ENCODE assay signal across 15 cellular contexts in the genomic region with DNA sequence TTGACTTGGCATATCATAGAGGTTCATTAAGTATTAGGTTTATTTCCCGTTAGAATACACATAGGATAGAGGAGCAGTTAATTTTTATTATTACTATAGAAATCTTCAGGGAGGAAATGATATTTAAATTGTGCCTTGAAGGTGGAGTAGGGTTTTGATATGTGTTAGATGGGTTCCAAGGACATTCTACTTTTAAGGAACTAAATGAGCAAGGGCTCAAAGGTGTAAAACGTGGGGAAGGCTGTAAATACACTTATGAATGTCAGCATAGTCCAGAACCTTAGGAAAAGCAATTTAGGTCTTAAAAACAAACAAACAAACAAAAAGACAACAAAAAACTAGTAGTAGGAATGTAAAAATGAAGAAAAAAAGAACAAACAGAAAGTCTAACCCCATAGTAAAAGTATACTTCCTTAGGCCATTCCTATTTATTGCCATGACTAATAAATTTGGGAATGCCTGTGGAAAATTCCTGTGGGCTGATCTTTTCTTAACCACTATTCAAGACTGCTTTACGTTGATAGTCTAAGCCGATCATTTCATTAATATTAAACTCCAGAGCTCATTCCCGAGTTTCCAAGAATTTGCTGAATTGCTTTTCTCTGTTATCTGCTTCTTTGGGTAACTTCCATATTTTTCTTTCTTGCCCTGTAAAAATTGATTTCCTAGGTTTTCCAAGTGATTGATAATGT.
DNase-seq lines count a peak whose midpoint lies in the region; ATAC-seq and TF ChIP-seq lines count a peak whose summit lies in the region.
"Had no signal": no experiment of that assay in that cellular context is flagged by ENCODE, and none has a peak within 500 bp of the region (broad histone marks: within the 10 kb centered on the region; RNA-seq: fewer than 3 reads in every experiment).

No MANE protein-coding gene starts in this region.

- H3K4me3 Mint-ChIP-seq in MCF 10A (ENCODE audit: unreplicated experiment): no peak overlapping the region
- H3K4me3 Mint-ChIP-seq: T-cell had no signal

- peak overlapping the region in 1 of 2 donors; percentile 67 for H3K27ac ChIP-seq in breast epithelium
- peak overlapping the region; percentile 45 for H3K27ac ChIP-seq in brain microvascular endothelial cell
- H3K27ac ChIP-seq in heart left ventricle: peak overlapping the region in 4 of 12 donors; percentile 17 to 35 (median 30)
- H3K27ac ChIP-seq: 22Rv1, KMS-11 had no signal

- CTCF ChIA-PET in MCF 10A (lab: Yijun Ruan, JAX): no interaction called here

- no peaks in the 10 kb centered on the region for H3K36me3 ChIP-seq in breast epithelium
- no peaks in the 10 kb centered on the region for H3K36me3 ChIP-seq in brain microvascular endothelial cell (replicated peaks)
- no peaks in the 10 kb centered on the region for H3K36me3 ChIP-seq in heart left ventricle
- H3K36me3 ChIP-seq: stomach had no signal

- peaks cover 13% of the 10 kb centered on the region for H3K4me1 Mint-ChIP-seq in MCF 10A (ENCODE audit: insufficient read depth, unreplicated experiment)
- H3K4me1 Mint-ChIP-seq: T-cell had no signal

- TF ChIP-seq POLR2A in breast epithelium (IDR thresholded peaks at IDR 0.05) (no peak), heart left ventricle (IDR thresholded peaks at IDR 0.05) (no peak)

- no peaks in the 10 kb centered on the region for H3K36me3 Mint-ChIP-seq in MCF 10A (ENCODE audit: insufficient read depth, unreplicated experiment)
- H3K36me3 Mint-ChIP-seq: T-cell had no signal

- no peaks in the 10 kb centered on the region for H3K27me3 Mint-ChIP-seq in MCF 10A (ENCODE audit: insufficient read depth, unreplicated experiment)
- H3K27me3 Mint-ChIP-seq: T-cell had no signal

- H3K4me1 ChIP-seq in breast epithelium (no peaks in the 10 kb centered on the region), heart left ventricle (peaks cover 0 to 11% (median 0%) of the 10 kb centered on the region in 12 donors)

- 74 to 83% (median 78%) methylated on average over 5 of the region's 5 CpGs for WGBS in heart left ventricle, 4 donors

- DNase-seq in MCF 10A (ENCODE audit: unreplicated experiment) (peak; percentile 28), breast epithelium (ENCODE audit: low spot score in 2 of 2) (no peak), brain microvascular endothelial cell (peak; percentile 62), left kidney (ENCODE audit: low read depth, low spot score) (peak; percentile 11), NCI-H748 (lab: John Stamatoyannopoulos, UW; ENCODE audit: unreplicated experiment) (no peak), HuH-7.5 (ENCODE audit: low spot score) (no peak), heart left ventricle (no peak)
- DNase-seq: activated CD8-positive, alpha-beta memory T cell treated with anti-CD3 and anti-CD28 coated beads for 24 hours; midbrain; stimulated activated CD4-positive, alpha-beta T cell treated with anti-CD3 and anti-CD28 coated beads, Interleukin-15, amount 100 ng/mL, for 24 hours; stomach; T-cell had no signal

- ATAC-seq in HG03520 (IDR thresholded peaks at IDR 0.05; ENCODE audit: unreplicated experiment) (no peak), heart left ventricle (no peak)
- ATAC-seq: T-cell had no signal

- intact Hi-C loops in MCF 10A (cut with micrococcal nuclease): no loop called here
- intact Hi-C loops in breast epithelium (cut with DNase I; ENCODE audit: low total_unique reads): no loop called here
- intact Hi-C loops in heart left ventricle (cut with DNase I): no loop called here

- POLR2A ChIA-PET in MCF 10A (lab: Yijun Ruan, JAX): interaction anchor here (1.1 kb wide), 1 partner anchor 11 kb away, joined by 4 read pairs; no protein-coding TSS in a partner anchor

- H3K9me3 Mint-ChIP-seq in MCF 10A (ENCODE audit: unreplicated experiment): no peaks in the 10 kb centered on the region
- H3K9me3 Mint-ChIP-seq: T-cell had no signal

- H3K4me3 ChIP-seq in breast epithelium (no peak overlapping the region), brain microvascular endothelial cell (ENCODE audit: low read depth, low read length) (no peak overlapping the region), heart left ventricle (no peak overlapping the region)
- H3K4me3 ChIP-seq: stomach had no signal

- H3K27ac Mint-ChIP-seq in MCF 10A (ENCODE audit: low read depth, unreplicated experiment): peak overlapping the region; percentile 17
- H3K27ac Mint-ChIP-seq: T-cell had no signal

- H3K27me3 ChIP-seq in breast epithelium (no peaks in the 10 kb centered on the region), brain microvascular endothelial cell (replicated peaks) (no peaks in the 10 kb centered on the region), heart left ventricle (no peaks in the 10 kb centered on the region)
- H3K27me3 ChIP-seq: stomach had no signal

- BruUV-seq in MCF 10A (replicated peaks; lab: Mats Ljungman, UMichigan): no TSS peak

- in situ Hi-C loops in brain microvascular endothelial cell (cut with HindIII; ENCODE audit: low pct_ligation_motif_present, low sequenced_read_pairs): no loop called here

- H3K9me3 ChIP-seq in breast epithelium (no peaks in the 10 kb centered on the region), heart left ventricle (peaks cover 0 to 9% (median 0%) of the 10 kb centered on the region in 12 donors)

- TF ChIP-seq CTCF in MCF 10A (IDR thresholded peaks at IDR 0.05; ENCODE audit: unreplicated experiment): no peak
- no peak for TF ChIP-seq CTCF in breast epithelium (IDR thresholded peaks at IDR 0.05)
- TF ChIP-seq CTCF in brain microvascular endothelial cell (IDR thresholded peaks at IDR 0.05; ENCODE audit: low read depth, low read length, missing control alignments): no peak
- TF ChIP-seq CTCF in heart left ventricle (IDR thresholded peaks at IDR 0.05): no peak

Comparison
In these comparisons a context has a peak if more than half of its experiments do, and no peak if none do; other contexts are left out.
1. DNase-seq: peak in MCF 10A (single experiment), brain microvascular endothelial cell (single experiment) and left kidney (single experiment); none in breast epithelium (0 of 2), NCI-H748 (single experiment), HuH-7.5 (single experiment) and heart left ventricle (0 of 5).